ENCODE assay signal across 20 cellular contexts in genomic region chr7:2735744-2736143, GRCh38. TPM values are rescaled to one million over a fixed set of nuclear protein-coding genes. Genes with fewer than 3 reads are reported as not detected.
A peak's percentile ranks its signal among the peaks of the same experiment; 100 is the strongest.
DNase-seq lines count a peak whose midpoint lies in the region; ATAC-seq, FAIRE-seq and TF ChIP-seq lines count a peak whose summit lies in the region.
"Had no signal": no experiment of that assay in that cellular context is flagged by ENCODE, and none has a peak within 500 bp of the region (broad histone marks: within the 10 kb centered on the region; RNA-seq: fewer than 3 reads in every experiment).

No MANE protein-coding gene starts in this region.

- H3K4me1 Mint-ChIP-seq in activated CD4-positive, alpha-beta memory T cell treated with anti-CD3 and anti-CD28 coated beads, Interleukin-2, amount 10 ng/mL, durations not matched to agents 7 days and 5 days: peaks cover 17% of the 10 kb centered on the region
- H3K4me1 Mint-ChIP-seq in activated CD4-positive, alpha-beta memory T cell treated with anti-CD3 and anti-CD28 coated beads for 36 hours (ENCODE audit: low read depth): peaks cover 14% of the 10 kb centered on the region
- H3K4me1 Mint-ChIP-seq in neural progenitor cell: peaks cover 14% of the 10 kb centered on the region
- peaks cover 26% of the 10 kb centered on the region for H3K4me1 Mint-ChIP-seq in type B pancreatic cell (ENCODE audit: unreplicated experiment)
- peaks cover 22 to 33% (median 28%) of the 10 kb centered on the region in 3 donors for H3K4me1 Mint-ChIP-seq in T-cell

- TF ChIP-seq CTCF in K562 (IDR thresholded peaks at IDR 0.05 in 2 of 3, conservative IDR thresholded peaks at IDR 0.05 in 1 of 3; ENCODE audit: insufficient read depth in 2 of 3, low read depth in 1 of 3, low read length in 3 of 3): no peak
- TF ChIP-seq CTCF in neural progenitor cell (IDR thresholded peaks at IDR 0.05): no peak
- no peak for TF ChIP-seq CTCF in type B pancreatic cell (conservative IDR thresholded peaks at IDR 0.05)
- no peak for TF ChIP-seq CTCF in gastrocnemius medialis (IDR thresholded peaks at IDR 0.05 in 4 of 5, conservative IDR thresholded peaks at IDR 0.05 in 1 of 5)

- H3K27me3 ChIP-seq in K562 (ENCODE audit: control insufficient read depth in 2 of 2, insufficient read depth in 2 of 2, low read length in 2 of 2) (no peaks in the 10 kb centered on the region), neural progenitor cell (no peaks in the 10 kb centered on the region), gastrocnemius medialis (no peaks in the 10 kb centered on the region)
- H3K27me3 ChIP-seq: colonic mucosa had no signal

- no TSS peak for BruUV-seq in K562 (replicated peaks; lab: Mats Ljungman, UMichigan)

- no peak for FAIRE-seq in K562 (lab: Jason Lieb, UNC)

- H3K9me3 Mint-ChIP-seq in activated CD4-positive, alpha-beta memory T cell treated with anti-CD3 and anti-CD28 coated beads, Interleukin-2, amount 10 ng/mL, durations not matched to agents 7 days and 5 days: no peaks in the 10 kb centered on the region
- H3K9me3 Mint-ChIP-seq in activated CD4-positive, alpha-beta memory T cell treated with anti-CD3 and anti-CD28 coated beads for 36 hours: no peaks in the 10 kb centered on the region
- H3K9me3 Mint-ChIP-seq in neural progenitor cell (no peaks in the 10 kb centered on the region), type B pancreatic cell (peaks cover 6% of the 10 kb centered on the region), T-cell (no peaks in the 10 kb centered on the region)
- H3K9me3 Mint-ChIP-seq: activated CD4-positive, alpha-beta T cell treated with anti-CD3 and anti-CD28 coated beads, Interleukin-2, amount 10 ng/mL, durations not matched to agents 24 days and 14 days; activated naive CD4-positive, alpha-beta T cell treated with anti-CD3 and anti-CD28 coated beads for 36 hours had no signal

- 57% methylated on average over 13 of the region's 13 CpGs for WGBS in K562 (ENCODE audit: insufficient coverage, low coverage, missing lambda C conversion rate)

- H3K36me3 ChIP-seq in K562 (ENCODE audit: control insufficient read depth, insufficient read depth, low read length) (peaks cover 8% of the 10 kb centered on the region; the same call in 1 of the 3 replicates), neural progenitor cell (no peaks in the 10 kb centered on the region), gastrocnemius medialis (peaks cover 0 to 7% of the 10 kb centered on the region in 2 donors)
- H3K36me3 ChIP-seq: colonic mucosa had no signal

- peak overlapping the region; percentile 40 to 83; a peak in 3 of 4 replicates for H3K9ac ChIP-seq in K562 (ENCODE audit: insufficient read depth in 1 of 2, low read depth in 2 of 2, low read length in 2 of 2)
- H3K9ac ChIP-seq in neural progenitor cell: no peak overlapping the region
- H3K9ac ChIP-seq: GM23248 had no signal

- peaks cover 2% of the 10 kb centered on the region for H3K36me3 Mint-ChIP-seq in activated CD4-positive, alpha-beta memory T cell treated with anti-CD3 and anti-CD28 coated beads, Interleukin-2, amount 10 ng/mL, durations not matched to agents 7 days and 5 days (ENCODE audit: low read depth)
- H3K36me3 Mint-ChIP-seq in activated CD4-positive, alpha-beta memory T cell treated with anti-CD3 and anti-CD28 coated beads for 36 hours: peaks cover 10% of the 10 kb centered on the region
- H3K36me3 Mint-ChIP-seq in neural progenitor cell (peaks cover 29% of the 10 kb centered on the region), type B pancreatic cell (peaks cover 47% of the 10 kb centered on the region), T-cell (peaks cover 31% of the 10 kb centered on the region)

- in situ Hi-C loops in K562 (cut with MboI): no loop called here
- in situ Hi-C loops in gastrocnemius medialis (cut with MboI; ENCODE audit: low sequenced_read_pairs in 4 of 4): no loop called here

- CTCF ChIA-PET in activated CD4-positive, alpha-beta memory T cell treated with anti-CD3 and anti-CD28 coated beads, Interleukin-2, amount 10 ng/mL, durations not matched to agents 7 days and 5 days (lab: Charles Lee): no interaction called here
- CTCF ChIA-PET in activated CD4-positive, alpha-beta memory T cell treated with anti-CD3 and anti-CD28 coated beads for 36 hours (lab: Charles Lee): no interaction called here
- CTCF ChIA-PET in K562 (lab: Yijun Ruan, JAX; ENCODE audit: low intra/inter-chr PET ratio): no interaction called here
- CTCF ChIA-PET in T-cell (lab: Charles Lee): no interaction called here

- H3K79me2 ChIP-seq in K562 (ENCODE audit: control insufficient read depth, insufficient read depth, low read length) (peaks cover 11% of the 10 kb centered on the region; the same call in 2 of the 3 replicates), neural progenitor cell (ENCODE audit: low read depth) (no peaks in the 10 kb centered on the region)

- no peak for ATAC-seq in K562
- no peak for ATAC-seq in gastrocnemius medialis
- no peak for ATAC-seq in T-cell (replicated peaks in 1 of 4)

- H3F3A ChIP-seq in neural progenitor cell (ENCODE audit: low read depth): no peaks in the 10 kb centered on the region

- no peaks in the 10 kb centered on the region for H4K20me1 ChIP-seq in K562 (replicated peaks; ENCODE audit: control insufficient read depth, insufficient read depth, low read length)
- H4K20me1 ChIP-seq in neural progenitor cell (ENCODE audit: low read depth): peaks cover 6% of the 10 kb centered on the region

- H3K4me2 ChIP-seq in K562 (ENCODE audit: insufficient read depth, low read length): peak overlapping the region; percentile 78
- H3K4me2 ChIP-seq in neural progenitor cell: no peak overlapping the region

- TF ChIP-seq POLR2A in K562 (conservative IDR thresholded peaks at IDR 0.05) (no peak), gastrocnemius medialis (IDR thresholded peaks at IDR 0.05) (no peak)

- H2AFZ ChIP-seq in K562 (ENCODE audit: low read depth, low read length) (no peak overlapping the region), neural progenitor cell (replicated peaks) (no peak overlapping the region)
- H2AFZ ChIP-seq: GM23248 had no signal

- H3K27ac Mint-ChIP-seq in activated CD4-positive, alpha-beta memory T cell treated with anti-CD3 and anti-CD28 coated beads, Interleukin-2, amount 10 ng/mL, durations not matched to agents 7 days and 5 days: no peak overlapping the region
- no peak overlapping the region for H3K27ac Mint-ChIP-seq in activated CD4-positive, alpha-beta memory T cell treated with anti-CD3 and anti-CD28 coated beads for 36 hours
- H3K27ac Mint-ChIP-seq in neural progenitor cell: peak overlapping the region; percentile 34
- H3K27ac Mint-ChIP-seq in type B pancreatic cell: peak overlapping the region; percentile 13
- no peak overlapping the region for H3K27ac Mint-ChIP-seq in T-cell
- H3K27ac Mint-ChIP-seq: activated CD4-positive, alpha-beta T cell treated with anti-CD3 and anti-CD28 coated beads, Interleukin-2, amount 10 ng/mL, durations not matched to agents 24 days and 14 days; activated naive CD4-positive, alpha-beta T cell treated with anti-CD3 and anti-CD28 coated beads for 36 hours had no signal

- TF ChIP-seq RAD21 in K562 (CRISPR knock-in tag; conservative IDR thresholded peaks at IDR 0.05 in 1 of 2, IDR thresholded peaks at IDR 0.05 in 1 of 2): no peak

- no peak for TF ChIP-seq EP300 in K562 (IDR thresholded peaks at IDR 0.05; ENCODE audit: low read length)

- no peak overlapping the region for H3K4me3 ChIP-seq in K562
- no peak overlapping the region for H3K4me3 ChIP-seq in neural progenitor cell
- no peak overlapping the region for H3K4me3 ChIP-seq in gastrocnemius medialis
- H3K4me3 ChIP-seq: colonic mucosa, GM23248, thoracic aorta had no signal

- H3K4me3 Mint-ChIP-seq in activated CD4-positive, alpha-beta memory T cell treated with anti-CD3 and anti-CD28 coated beads, Interleukin-2, amount 10 ng/mL, durations not matched to agents 7 days and 5 days: no peak overlapping the region
- H3K4me3 Mint-ChIP-seq in activated CD4-positive, alpha-beta memory T cell treated with anti-CD3 and anti-CD28 coated beads for 36 hours: no peak overlapping the region
- H3K4me3 Mint-ChIP-seq in neural progenitor cell (no peak overlapping the region), type B pancreatic cell (no peak overlapping the region), T-cell (peak overlapping the region in 1 of 3 donors; percentile 66)

- H3K9me1 ChIP-seq in K562 (ENCODE audit: control insufficient read depth, insufficient read depth, low read length): no peaks in the 10 kb centered on the region

- intact Hi-C loops in activated CD4-positive, alpha-beta memory T cell treated with anti-CD3 and anti-CD28 coated beads for 36 hours (cut with micrococcal nuclease): no loop called here
- intact Hi-C loops in K562 (cut with micrococcal nuclease): loop anchor here (2.0 kb wide), 1 partner anchor 23 kb away; no protein-coding TSS in a partner anchor
- intact Hi-C loops in gastrocnemius medialis (cut with DNase I; ENCODE audit: low total_unique reads): no loop called here

- peak overlapping the region; percentile 49; the same call in 2 of the 3 replicates for H3K27ac ChIP-seq in K562 (ENCODE audit: extremely low read depth, low read depth, low read length)
- no peak overlapping the region for H3K27ac ChIP-seq in neural progenitor cell
- no peak overlapping the region for H3K27ac ChIP-seq in gastrocnemius medialis
- H3K27ac ChIP-seq: C4-2B, GM23248, thoracic aorta had no signal

- H3K4me1 ChIP-seq in K562 (replicated peaks in 1 of 2; ENCODE audit: control insufficient read depth in 2 of 2, insufficient read depth in 2 of 2, low read length in 2 of 2): peaks cover 42 to 55% of the 10 kb centered on the region in 2 experiments
- no peaks in the 10 kb centered on the region for H3K4me1 ChIP-seq in neural progenitor cell
- H3K4me1 ChIP-seq in gastrocnemius medialis: peaks cover 22 to 25% of the 10 kb centered on the region in 2 donors
- H3K4me1 ChIP-seq: colonic mucosa had no signal

- POLR2A ChIA-PET in activated CD4-positive, alpha-beta memory T cell treated with anti-CD3 and anti-CD28 coated beads, Interleukin-2, amount 10 ng/mL, durations not matched to agents 7 days and 5 days (lab: Charles Lee): no interaction called here
- POLR2A ChIA-PET in activated CD4-positive, alpha-beta memory T cell treated with anti-CD3 and anti-CD28 coated beads for 36 hours (lab: Charles Lee): no interaction called here
- POLR2A ChIA-PET in K562 (lab: Yijun Ruan, JAX) (interaction anchor here (0.6 to 3.7 kb wide), 4 partner anchors 9 to 25 kb away, joined by 3 to 22 read pairs (median 4); no protein-coding TSS in a partner anchor), T-cell (lab: Charles Lee) (interaction anchor here in 1 of 2 donors (0.6 kb wide), 1 partner anchor 97 kb away, joined by 3 read pairs; no protein-coding TSS in a partner anchor)

- H3K9me3 ChIP-seq in K562 (replicated peaks; ENCODE audit: control insufficient read depth, insufficient read depth, low read depth, low read length): no peaks in the 10 kb centered on the region
- no peaks in the 10 kb centered on the region for H3K9me3 ChIP-seq in neural progenitor cell (ENCODE audit: low read depth)
- no peaks in the 10 kb centered on the region for H3K9me3 ChIP-seq in gastrocnemius medialis
- H3K9me3 ChIP-seq: colonic mucosa, thoracic aorta had no signal

- DNase-seq in activated CD4-positive, alpha-beta memory T cell treated with anti-CD3 and anti-CD28 coated beads, Interleukin-2, amount 10 ng/mL, durations not matched to agents 7 days and 5 days: peak; percentile 9
- DNase-seq in activated CD4-positive, alpha-beta memory T cell treated with anti-CD3 and anti-CD28 coated beads for 36 hours: no peak
- no peak for DNase-seq in K562 (ENCODE audit: extremely low read depth in 1 of 4, low spot score in 3 of 4)
- DNase-seq in neural progenitor cell (ENCODE audit: low spot score): no peak
- peak; percentile 32 for DNase-seq in type B pancreatic cell (ENCODE audit: extremely low spot score, unreplicated experiment)
- no peak for DNase-seq in gastrocnemius medialis
- no peak for DNase-seq in T-cell
- no peak for DNase-seq in activated CD4-positive, alpha-beta T cell treated with anti-CD3 and anti-CD28 coated beads for 48 hours
- DNase-seq: 8988T; activated CD4-positive, alpha-beta T cell treated with anti-CD3 and anti-CD28 coated beads, Interleukin-2, amount 10 ng/mL, durations not matched to agents 24 days and 14 days; activated naive CD4-positive, alpha-beta T cell treated with anti-CD3 and anti-CD28 coated beads for 36 hours; aorta; colonic mucosa; GM23248; NCI-H1105 treated with DMSO at 0.1 percent for 48 hours; NCI-H2171; stimulated activated CD4-positive, alpha-beta T cell treated with anti-CD3 and anti-CD28 coated beads, Interleukin-2, amount 100 ng/mL, for 48 hours had no signal

- H3K27me3 Mint-ChIP-seq in activated CD4-positive, alpha-beta memory T cell treated with anti-CD3 and anti-CD28 coated beads, Interleukin-2, amount 10 ng/mL, durations not matched to agents 7 days and 5 days: no peaks in the 10 kb centered on the region
- H3K27me3 Mint-ChIP-seq in activated CD4-positive, alpha-beta memory T cell treated with anti-CD3 and anti-CD28 coated beads for 36 hours: no peaks in the 10 kb centered on the region
- peaks cover 5% of the 10 kb centered on the region for H3K27me3 Mint-ChIP-seq in neural progenitor cell (ENCODE audit: insufficient read depth, low read depth)
- no peaks in the 10 kb centered on the region for H3K27me3 Mint-ChIP-seq in type B pancreatic cell
- H3K27me3 Mint-ChIP-seq in T-cell: no peaks in the 10 kb centered on the region
- H3K27me3 Mint-ChIP-seq: activated CD4-positive, alpha-beta T cell treated with anti-CD3 and anti-CD28 coated beads, Interleukin-2, amount 10 ng/mL, durations not matched to agents 24 days and 14 days had no signal

RNA-seq across cellular contexts. Expression of gene AMZ1, which starts 47.7 kb away (rescaled TPM):
- under 1 TPM; 0.78 to 0.88 TPM for total RNA-seq in activated CD4-positive, alpha-beta memory T cell treated with anti-CD3 and anti-CD28 coated beads, Interleukin-2, amount 10 ng/mL, durations not matched to agents 7 days and 5 days
- under 1 TPM; 0.83 to 0.94 TPM for total RNA-seq in activated CD4-positive, alpha-beta memory T cell treated with anti-CD3 and anti-CD28 coated beads for 36 hours
- total RNA-seq in K562 (2011; cell fraction: chromatin; rRNA removed; ENCODE audit: low replicate concordance): 0.07 and 0.12 TPM in 2 replicates
- total RNA-seq in K562 (2011; cell fraction: nucleolus; rRNA removed): 0.17 TPM in 1 of 2 replicates, not detected in the other
- total RNA-seq in K562 (2011; cell fraction: nucleoplasm; rRNA removed): 0.07 and 0.08 TPM in 2 replicates
- total RNA-seq in K562 (2014; rRNA removed): not detected in 2 replicates
- total RNA-seq in K562 (2014; rRNA removed; fragmentation: Illumina TruSeq; extraction: Trizol): not detected in 2 replicates
- not detected in 2 replicates for total RNA-seq in K562 (2015; rRNA removed; fragmentation: Illumina TruSeq; extraction: Trizol)
- not detected in 2 replicates for total RNA-seq in K562 (2021)
- polyA plus RNA-seq in K562 (2011; rRNA removed): not detected in 2 replicates
- not detected in 2 replicates for polyA plus RNA-seq in K562 (2011; cell fraction: cytosol; rRNA removed)
- not detected in 2 replicates for polyA plus RNA-seq in K562 (2011; cell fraction: nucleus; rRNA removed)
- 0.04 and 0.08 TPM in 2 replicates for polyA plus RNA-seq in K562 (2012)
- not detected in 2 replicates for polyA plus RNA-seq in K562 (2014; fragmentation: Illumina TruSeq; extraction: Trizol)
- not detected for polyA plus RNA-seq in K562 (2014; fragmentation: Nextera tagmentation; extraction: Ambion mirVana)
- polyA plus RNA-seq in K562 (2014; rRNA removed): not detected in 2 replicates
- polyA minus RNA-seq in K562 (2011; rRNA and poly(A)+ RNA removed): 0.04 TPM in 1 of 2 replicates, not detected in the other
- polyA minus RNA-seq in K562 (2011; cell fraction: cytosol; rRNA and poly(A)+ RNA removed): not detected in 2 replicates
- not detected in 2 replicates for polyA minus RNA-seq in K562 (2011; cell fraction: nucleus; rRNA and poly(A)+ RNA removed)
- 0.09 TPM in 1 of 2 replicates, not detected in the other for total RNA-seq in neural progenitor cell (ENCODE audit: low replicate concordance)
- 1.2 and 5.6 TPM in 2 replicates for total RNA-seq in type B pancreatic cell (ENCODE audit: low replicate concordance)
- total RNA-seq in gastrocnemius medialis: not detected
- total RNA-seq in T-cell: under 1 TPM; 0.09 to 0.79 (median 0.30) TPM
- total RNA-seq: activated CD4-positive, alpha-beta T cell treated with anti-CD3 and anti-CD28 coated beads, Interleukin-2, amount 10 ng/mL, durations not matched to agents 24 days and 14 days had no signal
- polyA plus RNA-seq: neural cell had no signal

Comparison
In these comparisons a context has a peak if more than half of its experiments do, and no peak if none do; other contexts are left out.
1. DNase-seq: peak in activated CD4-positive, alpha-beta memory T cell treated with anti-CD3 and anti-CD28 coated beads, Interleukin-2, amount 10 ng/mL, durations not matched to agents 7 days and 5 days (single experiment) and type B pancreatic cell (single experiment); none in activated CD4-positive, alpha-beta memory T cell treated with anti-CD3 and anti-CD28 coated beads for 36 hours (single experiment), K562 (0 of 4), neural progenitor cell (single experiment), gastrocnemius medialis (0 of 2), T-cell (0 of 34) and activated CD4-positive, alpha-beta T cell treated with anti-CD3 and anti-CD28 coated beads for 48 hours (single experiment).
2. H3K27ac Mint-ChIP-seq: peak in neural progenitor cell (single experiment) and type B pancreatic cell (single experiment); none in activated CD4-positive, alpha-beta memory T cell treated with anti-CD3 and anti-CD28 coated beads, Interleukin-2, amount 10 ng/mL, durations not matched to agents 7 days and 5 days (single experiment), activated CD4-positive, alpha-beta memory T cell treated with anti-CD3 and anti-CD28 coated beads for 36 hours (single experiment) and T-cell (0 of 2).